In genomic region chr19:5969476-5969875, GRCh38 we compare ENCODE assay signal across 17 cellular contexts. TPM values are rescaled to one million over a fixed set of nuclear protein-coding genes. Genes with fewer than 3 reads are reported as not detected.
DNase-seq lines count a peak whose midpoint lies in the region; TF ChIP-seq lines count a peak whose summit lies in the region.
"Had no signal": no experiment of that assay in that cellular context is flagged by ENCODE, and none has a peak within 500 bp of the region (broad histone marks: within the 10 kb centered on the region; RNA-seq: fewer than 3 reads in every experiment).

No MANE protein-coding gene starts in this region.

- H3K4me3 ChIP-seq in esophagus muscularis mucosa (no peak overlapping the region), spleen (peak overlapping the region in 1 of 8 donors; percentile 45)

- POLR2A ChIA-PET in RWPE1 (lab: Yijun Ruan, JAX; ENCODE audit: low non-redundant PET) = no interaction called here

- H3K4me1 ChIP-seq in esophagus muscularis mucosa = peaks cover 58 to 96% (median 86%) of the 10 kb centered on the region in 4 donors
- peaks cover 48 to 100% (median 88%) of the 10 kb centered on the region in 6 donors for H3K4me1 ChIP-seq in spleen

- DNase-seq in DMS53 (lab: John Stamatoyannopoulos, UW) (peak; percentile 20), DMS53 treated with DMSO at 0.1 percent for 48 hours (lab: John Stamatoyannopoulos, UW; ENCODE audit: unreplicated experiment) (no peak), RWPE1 (ENCODE audit: low spot score) (no peak), esophagus muscularis mucosa (ENCODE audit: extremely low spot score) (no peak), spleen (no peak), NCI-H1694 (lab: John Stamatoyannopoulos, UW) (no peak), DMS 273 treated with DMSO at 0.1 percent for 48 hours (lab: John Stamatoyannopoulos, UW) (no peak), NCI-H524 treated with DMSO at 0.1 percent for 48 hours (lab: John Stamatoyannopoulos, UW) (no peak)
- DNase-seq: activated CD4-positive, alpha-beta T cell treated with anti-CD3 and anti-CD28 coated beads, Interleukin-2, amount 50 U/mL, for 48 hours; activated gamma-delta T cell; GF-D8; head of caudate nucleus; NCI-H2081; NCI-H82; SHP77 treated with DMSO at 0.1 percent for 48 hours; stimulated activated CD4-positive, alpha-beta T cell treated with anti-CD3 and anti-CD28 coated beads, Interleukin-2, amount 100 ng/mL, for 24 hours; stimulated activated CD8-positive, alpha-beta memory T cell treated with anti-CD3 and anti-CD28 coated beads, Interleukin-4, amount 100 ng/mL, for 48 hours had no signal

- TF ChIP-seq CTCF in RWPE1 (conservative IDR thresholded peaks at IDR 0.05; ENCODE audit: low read depth) = no peak
- no peak for TF ChIP-seq CTCF in esophagus muscularis mucosa (IDR thresholded peaks at IDR 0.05)
- TF ChIP-seq CTCF in spleen (IDR thresholded peaks at IDR 0.05 in 8 of 11, conservative IDR thresholded peaks at IDR 0.05 in 3 of 11) = no peak

- CTCF ChIA-PET in RWPE1 (lab: Yijun Ruan, JAX) = interaction anchor here (1.2 kb wide), 1 partner anchor 10 kb away, joined by 3 read pairs; no protein-coding TSS in a partner anchor

- no peak for TF ChIP-seq EP300 in esophagus muscularis mucosa (IDR thresholded peaks at IDR 0.05)

- TF ChIP-seq POLR2A in esophagus muscularis mucosa (IDR thresholded peaks at IDR 0.05; ENCODE audit: low read depth) = no peak
- no peak for TF ChIP-seq POLR2A in spleen (IDR thresholded peaks at IDR 0.05)

- H3K27ac ChIP-seq in RWPE1 (peak overlapping the region; percentile 93), esophagus muscularis mucosa (replicated peaks in 1 of 4) (peak overlapping the region; percentile 5 to 85 (median 80)), spleen (peak overlapping the region; percentile 22 to 90 (median 82))

- H3K36me3 ChIP-seq in esophagus muscularis mucosa (peaks cover 0 to 19% (median 13%) of the 10 kb centered on the region in 4 donors), spleen (peaks cover 0 to 64% (median 18%) of the 10 kb centered on the region in 6 donors)

- H3K27me3 ChIP-seq in esophagus muscularis mucosa = no peaks in the 10 kb centered on the region
- no peaks in the 10 kb centered on the region for H3K27me3 ChIP-seq in spleen (replicated peaks in 1 of 7)

- 91% methylated on average over 8 of the region's 8 CpGs for WGBS in esophagus muscularis mucosa
- WGBS in spleen, 5 donors = 82 to 91% (median 88%) methylated on average over 8 of the region's 8 CpGs

- H3K9me3 ChIP-seq in esophagus muscularis mucosa (no peaks in the 10 kb centered on the region), spleen (no peaks in the 10 kb centered on the region)

- intact Hi-C loops in esophagus muscularis mucosa (cut with DNase I) = no loop called here
- intact Hi-C loops in spleen (cut with DNase I; ENCODE audit: low total_unique reads) = loop anchor here (10.0 kb wide), 1 partner anchor 65 kb away; the partner anchor contains the start of genes NDUFA11 and VMAC

RNA-seq across cellular contexts. Expression of gene RANBP3, which starts 8.5 kb away (rescaled TPM):
- total RNA-seq in esophagus muscularis mucosa = 100 to 1,000 TPM in 2 of 4 donors, 10 to 100 TPM in 2; 92.2 to 127 (median 102) TPM
- total RNA-seq in spleen = 10 to 100 TPM; 68.5 to 92.9 (median 71.2) TPM
- 10 to 100 TPM; 27.5 to 44.3 (median 30.2) TPM for polyA plus RNA-seq in spleen

RNA-seq across cellular contexts. Expression of gene CAPS, which starts 55.4 kb away (rescaled TPM):
- total RNA-seq in esophagus muscularis mucosa (10 to 100 TPM in 3 of 4 donors, 1 to 10 TPM in 1; 5.5 to 16.1 (median 15.2) TPM), spleen (10 to 100 TPM; 14.7 to 20.7 (median 17.6) TPM)
- 10 to 100 TPM; 23.7 to 61.8 (median 51.3) TPM for polyA plus RNA-seq in spleen
